ENCODE assay signal across 9 cellular contexts in the genomic region with DNA sequence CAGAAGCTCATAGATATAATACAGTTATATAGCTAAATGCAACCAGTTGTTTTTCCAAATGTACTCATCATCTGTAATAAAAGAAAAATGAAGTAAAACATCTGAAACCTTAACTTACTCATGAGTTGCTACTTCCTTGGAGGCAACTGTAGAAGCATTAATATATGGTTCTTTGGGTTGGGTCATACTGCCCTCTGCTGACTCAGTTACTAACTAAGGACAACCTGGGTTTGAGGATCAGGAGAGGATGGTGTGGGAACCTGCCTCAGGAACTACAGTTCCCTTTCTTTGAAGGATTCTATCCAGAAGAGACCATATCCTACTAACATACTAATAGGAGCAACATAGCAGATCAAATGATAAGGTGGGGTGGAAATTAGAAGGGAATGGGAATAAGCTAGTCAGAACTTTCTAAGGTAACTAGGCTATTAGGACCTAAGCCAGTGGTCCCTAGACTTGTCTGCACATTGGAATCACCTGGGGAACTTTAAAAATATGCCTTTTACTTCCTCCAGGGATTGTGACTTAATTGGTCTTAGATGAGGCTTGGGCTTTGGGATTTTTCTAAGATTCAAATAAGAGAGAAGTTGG. TPM values are rescaled to one million over a fixed set of nuclear protein-coding genes. Genes with fewer than 3 reads are reported as not detected.
A peak's percentile ranks its signal among the peaks of the same experiment; 100 is the strongest.
DNase-seq lines count a peak whose midpoint lies in the region; ATAC-seq lines count a peak whose summit lies in the region.
"Had no signal": no experiment of that assay in that cellular context is flagged by ENCODE, and none has a peak within 500 bp of the region (broad histone marks: within the 10 kb centered on the region; RNA-seq: fewer than 3 reads in every experiment).

No MANE protein-coding gene starts in this region.

- no peak overlapping the region for H3K4me3 Mint-ChIP-seq in stimulated activated memory B cell treated with anti-CD40 and anti-IgM and Interleukin-4, amounts not matched to agents 10 μg/mL and 1 μg/mL and 100 μg/mL, for 72 hours

- H3K4me3 ChIP-seq in right cardiac atrium (ENCODE audit: low read length), result no peak overlapping the region
- H3K4me3 ChIP-seq: BLaER1 treated with 17β-estradiol and CSF1 and Interleukin-3, amounts not matched to agents 10 nM and 100 nM had no signal

- intact Hi-C loops in right cardiac atrium (cut with DNase I), result no loop called here

- H3K27ac Mint-ChIP-seq in activated naive CD4-positive, alpha-beta T cell treated with anti-CD3 and anti-CD28 coated beads, Interleukin-2, amount 50 U/mL, for 72 hours, result no peak overlapping the region
- H3K27ac Mint-ChIP-seq in stimulated activated memory B cell treated with anti-CD40 and anti-IgM and Interleukin-4, amounts not matched to agents 10 μg/mL and 1 μg/mL and 100 μg/mL, for 72 hours, result no peak overlapping the region

- ATAC-seq in GM19351 (IDR thresholded peaks at IDR 0.05; ENCODE audit: unreplicated experiment) (peak; percentile 57), right cardiac atrium (peak; percentile 57 to 64)
- ATAC-seq in activated naive CD4-positive, alpha-beta T cell treated with anti-CD3 and anti-CD28 coated beads, Interleukin-2, amount 50 U/mL, for 72 hours, result peak; percentile 58
- ATAC-seq in stimulated activated memory B cell treated with anti-CD40 and anti-IgM and Interleukin-4, amounts not matched to agents 10 μg/mL and 1 μg/mL and 100 μg/mL, for 72 hours, result peak; percentile 67

- H3K36me3 Mint-ChIP-seq in activated naive CD4-positive, alpha-beta T cell treated with anti-CD3 and anti-CD28 coated beads, Interleukin-2, amount 50 U/mL, for 72 hours, result peaks cover 0 to 12% of the 10 kb centered on the region in 2 donors
- H3K36me3 Mint-ChIP-seq in stimulated activated memory B cell treated with anti-CD40 and anti-IgM and Interleukin-4, amounts not matched to agents 10 μg/mL and 1 μg/mL and 100 μg/mL, for 72 hours, result peaks cover 55% of the 10 kb centered on the region

- no peaks in the 10 kb centered on the region for H3K27me3 Mint-ChIP-seq in stimulated activated memory B cell treated with anti-CD40 and anti-IgM and Interleukin-4, amounts not matched to agents 10 μg/mL and 1 μg/mL and 100 μg/mL, for 72 hours

- H3K4me1 Mint-ChIP-seq in stimulated activated memory B cell treated with anti-CD40 and anti-IgM and Interleukin-4, amounts not matched to agents 10 μg/mL and 1 μg/mL and 100 μg/mL, for 72 hours, result peaks cover 7% of the 10 kb centered on the region

- H3K9me3 ChIP-seq in right cardiac atrium (ENCODE audit: control insufficient read depth, low read length), result no peaks in the 10 kb centered on the region
- H3K9me3 ChIP-seq: BLaER1 treated with 17β-estradiol and CSF1 and Interleukin-3, amounts not matched to agents 10 nM and 100 nM had no signal

- H3K27ac ChIP-seq in right cardiac atrium (ENCODE audit: low read length), result no peak overlapping the region
- H3K27ac ChIP-seq: BLaER1 treated with 17β-estradiol and CSF1 and Interleukin-3, amounts not matched to agents 10 nM and 100 nM had no signal

- peaks cover 2% of the 10 kb centered on the region for H3K4me1 ChIP-seq in right cardiac atrium (ENCODE audit: control insufficient read depth, insufficient read depth, low read length)

- no peaks in the 10 kb centered on the region for H3K27me3 ChIP-seq in right cardiac atrium (ENCODE audit: control insufficient read depth, insufficient read depth)
- H3K27me3 ChIP-seq: BLaER1 treated with 17β-estradiol and CSF1 and Interleukin-3, amounts not matched to agents 10 nM and 100 nM had no signal

- no peaks in the 10 kb centered on the region for H3K9me3 Mint-ChIP-seq in activated naive CD4-positive, alpha-beta T cell treated with anti-CD3 and anti-CD28 coated beads, Interleukin-2, amount 50 U/mL, for 72 hours
- no peaks in the 10 kb centered on the region for H3K9me3 Mint-ChIP-seq in stimulated activated memory B cell treated with anti-CD40 and anti-IgM and Interleukin-4, amounts not matched to agents 10 μg/mL and 1 μg/mL and 100 μg/mL, for 72 hours

- peak; percentile 13 for DNase-seq in NCI-H1105 (lab: John Stamatoyannopoulos, UW)
- DNase-seq in NCI-H1105 treated with DMSO at 0.1 percent for 48 hours (lab: John Stamatoyannopoulos, UW), result no peak
- peak; percentile 13 for DNase-seq in NCI-H1048 (lab: John Stamatoyannopoulos, UW)
- DNase-seq in activated naive CD4-positive, alpha-beta T cell treated with anti-CD3 and anti-CD28 coated beads, Interleukin-2, amount 50 U/mL, for 72 hours (ENCODE audit: low spot score in 2 of 2), result peak in 1 of 2 donors; percentile 22
- no peak for DNase-seq in right cardiac atrium
- no peak for DNase-seq in NCI-H187 treated with DMSO at 0.1 percent for 48 hours (lab: John Stamatoyannopoulos, UW)

RNA-seq across cellular contexts. Expression of gene COX15, which starts 20.7 kb away (rescaled TPM):
- 10 to 100 TPM; 44.4 to 56.1 TPM for total RNA-seq in activated naive CD4-positive, alpha-beta T cell treated with anti-CD3 and anti-CD28 coated beads, Interleukin-2, amount 50 U/mL, for 72 hours
- 10 to 100 TPM; 23.6 to 26.4 (median 25.9) TPM for total RNA-seq in right cardiac atrium
- 16.5 TPM for polyA plus RNA-seq in right cardiac atrium

RNA-seq across cellular contexts. Expression of gene CUTC, which starts 20.8 kb away (rescaled TPM):
- 10 to 100 TPM; 25.7 to 33.5 TPM for total RNA-seq in activated naive CD4-positive, alpha-beta T cell treated with anti-CD3 and anti-CD28 coated beads, Interleukin-2, amount 50 U/mL, for 72 hours
- total RNA-seq in right cardiac atrium, result 10 to 100 TPM; 22.6 to 29.6 (median 26.7) TPM
- 32.3 TPM for polyA plus RNA-seq in right cardiac atrium

RNA-seq across cellular contexts. Expression of gene ENTPD7, which starts 51.9 kb away (rescaled TPM):
- 1 to 10 TPM; 2.9 to 3.3 TPM for total RNA-seq in activated naive CD4-positive, alpha-beta T cell treated with anti-CD3 and anti-CD28 coated beads, Interleukin-2, amount 50 U/mL, for 72 hours
- 1 to 10 TPM; 1.9 to 5.5 (median 3.3) TPM for total RNA-seq in right cardiac atrium
- 0.70 TPM for polyA plus RNA-seq in right cardiac atrium

Comparison
In these comparisons a context has a peak if more than half of its experiments do, and no peak if none do; other contexts are left out.
1. DNase-seq: peak in NCI-H1105 (single experiment) and NCI-H1048 (single experiment); none in NCI-H1105 treated with DMSO at 0.1 percent for 48 hours (single experiment), right cardiac atrium (0 of 3) and NCI-H187 treated with DMSO at 0.1 percent for 48 hours (single experiment).
2. Peak in every context shown above with its lines, with median percentiles within 50 percentile points of each other: ATAC-seq.